ENCODE assay signal across 8 cellular contexts in genomic region chr5:912356-913091, GRCh38. TPM values are rescaled to one million over a fixed set of nuclear protein-coding genes. Genes with fewer than 3 reads are reported as not detected.
DNase-seq lines count a peak whose midpoint lies in the region; ATAC-seq and TF ChIP-seq lines count a peak whose summit lies in the region.

No MANE protein-coding gene starts in this region.

- H3K9me3 Mint-ChIP-seq in neural progenitor cell = no peaks in the 10 kb centered on the region

- H3K4me1 Mint-ChIP-seq in neural progenitor cell = peaks cover 21% of the 10 kb centered on the region

- H3K4me3 ChIP-seq in breast epithelium (no peak overlapping the region), neural progenitor cell (no peak overlapping the region), vagina (no peak overlapping the region)

- H3K4me3 Mint-ChIP-seq in neural progenitor cell = no peak overlapping the region

- H3K36me3 Mint-ChIP-seq in neural progenitor cell = peaks cover 18% of the 10 kb centered on the region

- peaks cover 4% of the 10 kb centered on the region for H3F3A ChIP-seq in neural progenitor cell (ENCODE audit: low read depth)

- intact Hi-C loops in breast epithelium (cut with DNase I; ENCODE audit: low total_unique reads) (loop anchor here (5.0 kb wide), 1 partner anchor 190 kb away; no protein-coding TSS in a partner anchor), vagina (cut with DNase I) (no loop called here)

- peak overlapping the region; percentile 99 for H3K27ac Mint-ChIP-seq in neural progenitor cell

- H2AFZ ChIP-seq in neural progenitor cell (replicated peaks) = no peak overlapping the region

- H3K4me2 ChIP-seq in neural progenitor cell = peak overlapping the region; percentile 31

- H3K4me1 ChIP-seq in breast epithelium (no peaks in the 10 kb centered on the region), neural progenitor cell (peaks cover 12% of the 10 kb centered on the region), vagina (no peaks in the 10 kb centered on the region)

- H3K27me3 ChIP-seq in breast epithelium (no peaks in the 10 kb centered on the region), neural progenitor cell (no peaks in the 10 kb centered on the region), vagina (no peaks in the 10 kb centered on the region)

- H4K20me1 ChIP-seq in neural progenitor cell (ENCODE audit: low read depth) = peaks cover 10% of the 10 kb centered on the region

- peaks cover 6% of the 10 kb centered on the region for H3K27me3 Mint-ChIP-seq in neural progenitor cell (ENCODE audit: insufficient read depth, low read depth)

- H3K9ac ChIP-seq in neural progenitor cell = no peak overlapping the region

- peak; percentile 74 for DNase-seq in DMS53 (lab: John Stamatoyannopoulos, UW)
- DNase-seq in DMS53 treated with DMSO at 0.1 percent for 48 hours (lab: John Stamatoyannopoulos, UW; ENCODE audit: unreplicated experiment) = no peak
- DNase-seq in T1000 (lab: John Stamatoyannopoulos, UW) = peak; percentile 88
- peak; percentile 32 to 74 for DNase-seq in breast epithelium (ENCODE audit: low spot score in 2 of 2)
- peak; percentile 84 for DNase-seq in neural progenitor cell (ENCODE audit: low spot score)
- no peak for DNase-seq in vagina (ENCODE audit: extremely low spot score in 2 of 2)
- no peak for DNase-seq in cortex of kidney (lab: John Stamatoyannopoulos, UW)

- TF ChIP-seq CTCF in breast epithelium (IDR thresholded peaks at IDR 0.05) (no peak), neural progenitor cell (IDR thresholded peaks at IDR 0.05) (peak; percentile 55), vagina (IDR thresholded peaks at IDR 0.05) (no peak)

- H3K9me3 ChIP-seq in breast epithelium (no peaks in the 10 kb centered on the region), neural progenitor cell (ENCODE audit: low read depth) (no peaks in the 10 kb centered on the region), vagina (no peaks in the 10 kb centered on the region)

- ATAC-seq in GM21723 (IDR thresholded peaks at IDR 0.05; ENCODE audit: unreplicated experiment) = no peak

- TF ChIP-seq POLR2A in breast epithelium (IDR thresholded peaks at IDR 0.05) (no peak), vagina (IDR thresholded peaks at IDR 0.05) (no peak)

- no peaks in the 10 kb centered on the region for H3K36me3 ChIP-seq in breast epithelium
- H3K36me3 ChIP-seq in neural progenitor cell = no peaks in the 10 kb centered on the region
- H3K36me3 ChIP-seq in vagina = no peaks in the 10 kb centered on the region

- H3K79me2 ChIP-seq in neural progenitor cell (ENCODE audit: low read depth) = no peaks in the 10 kb centered on the region

- H3K27ac ChIP-seq in breast epithelium = no peak overlapping the region
- H3K27ac ChIP-seq in neural progenitor cell = peak overlapping the region; percentile 57
- H3K27ac ChIP-seq in vagina = peak overlapping the region; percentile 59

RNA-seq across cellular contexts. Expression of gene TRIP13, which starts 19.8 kb away (rescaled TPM):
- 1 to 10 TPM in 2 of 3 donors, under 1 TPM in 1; 0.96 to 2.3 (median 1.5) TPM for total RNA-seq in breast epithelium
- total RNA-seq in neural progenitor cell (ENCODE audit: low replicate concordance) = 32.3 and 32.6 TPM in 2 replicates
- 3.7 TPM for total RNA-seq in vagina

RNA-seq across cellular contexts. Expression of gene BRD9, which starts 19.9 kb away (rescaled TPM):
- 10 to 100 TPM; 33.3 to 44.6 (median 36.1) TPM for total RNA-seq in breast epithelium
- total RNA-seq in neural progenitor cell (ENCODE audit: low replicate concordance) = 37.5 and 45.1 TPM in 2 replicates
- 47.4 TPM for total RNA-seq in vagina

Comparison
In these comparisons a context has a peak if more than half of its experiments do, and no peak if none do; other contexts are left out.
1. DNase-seq: peak in DMS53 (single experiment), T1000 (single experiment), breast epithelium (2 of 2) and neural progenitor cell (single experiment); none in DMS53 treated with DMSO at 0.1 percent for 48 hours (single experiment), vagina (0 of 2) and cortex of kidney (single experiment).
2. H3K27ac ChIP-seq: peak in neural progenitor cell (single experiment) and vagina (single experiment); none in breast epithelium (0 of 2).